1 cellular context compared by ENCODE assay signal in genomic region chr5:55800924-55801323, GRCh38.
A peak's percentile ranks its signal among the peaks of the same experiment; 100 is the strongest.
TF ChIP-seq lines count a peak whose summit lies in the region.

No MANE protein-coding gene starts in this region.

TF ChIP-seq in GM12878, 131 proteins besides CTCF, POLR2A, EP300 and RAD21 (continued from another document):
- TF ChIP-seq PBX3 (IDR thresholded peaks at IDR 0.05; ENCODE audit: insufficient replicate concordance, low read depth, low read length) (no peak), PKNOX1 (IDR thresholded peaks at IDR 0.05) (no peak), CUX1 (IDR thresholded peaks at IDR 0.05; ENCODE audit: insufficient replicate concordance, low read depth, low read length) (no peak), KLF5 (IDR thresholded peaks at IDR 0.05; ENCODE audit: partially characterized antibody) (no peak), KDM1A (IDR thresholded peaks at IDR 0.05; ENCODE audit: borderline replicate concordance) (no peak), RUNX3 (IDR thresholded peaks at IDR 0.05; ENCODE audit: low read length) (peak; percentile 46), MEF2A (IDR thresholded peaks at IDR 0.05; ENCODE audit: insufficient read depth, low read depth, low read length) (no peak)
